ENCODE assay signal across 1 cellular context in the genomic region with DNA sequence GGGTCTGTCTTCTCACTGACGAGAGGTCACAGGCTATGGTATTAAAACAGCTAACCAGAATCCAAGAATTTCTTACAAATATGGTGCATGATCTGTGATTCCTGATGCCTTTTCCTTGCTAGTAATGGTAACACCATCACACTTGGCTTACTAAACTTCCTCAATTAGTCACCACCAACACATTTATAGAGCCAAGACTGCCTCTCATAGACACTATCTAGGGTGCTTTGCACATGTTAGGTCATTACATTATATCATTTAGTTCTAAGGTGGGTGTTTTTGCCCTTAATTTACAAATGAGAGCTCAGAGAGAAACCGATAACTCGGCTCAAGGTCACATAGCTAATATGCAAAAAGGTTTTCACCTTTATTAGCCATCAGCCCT.
TF ChIP-seq lines count a peak whose summit lies in the region.

No MANE protein-coding gene starts in this region.

TF ChIP-seq in K562, 482 proteins besides CTCF, POLR2A, EP300 and RAD21 (continued from another document):
- TF ChIP-seq ZNF232 (CRISPR knock-in tag; IDR thresholded peaks at IDR 0.05) (no peak), GATA2 (CRISPR knock-in tag; IDR thresholded peaks at IDR 0.05) (no peak), EZH2 (IDR thresholded peaks at IDR 0.05; ENCODE audit: borderline replicate concordance, low read depth, low read length) (no peak)
TF ChIP-seq in K562: peak in this region for 1.
